In the genomic region with DNA sequence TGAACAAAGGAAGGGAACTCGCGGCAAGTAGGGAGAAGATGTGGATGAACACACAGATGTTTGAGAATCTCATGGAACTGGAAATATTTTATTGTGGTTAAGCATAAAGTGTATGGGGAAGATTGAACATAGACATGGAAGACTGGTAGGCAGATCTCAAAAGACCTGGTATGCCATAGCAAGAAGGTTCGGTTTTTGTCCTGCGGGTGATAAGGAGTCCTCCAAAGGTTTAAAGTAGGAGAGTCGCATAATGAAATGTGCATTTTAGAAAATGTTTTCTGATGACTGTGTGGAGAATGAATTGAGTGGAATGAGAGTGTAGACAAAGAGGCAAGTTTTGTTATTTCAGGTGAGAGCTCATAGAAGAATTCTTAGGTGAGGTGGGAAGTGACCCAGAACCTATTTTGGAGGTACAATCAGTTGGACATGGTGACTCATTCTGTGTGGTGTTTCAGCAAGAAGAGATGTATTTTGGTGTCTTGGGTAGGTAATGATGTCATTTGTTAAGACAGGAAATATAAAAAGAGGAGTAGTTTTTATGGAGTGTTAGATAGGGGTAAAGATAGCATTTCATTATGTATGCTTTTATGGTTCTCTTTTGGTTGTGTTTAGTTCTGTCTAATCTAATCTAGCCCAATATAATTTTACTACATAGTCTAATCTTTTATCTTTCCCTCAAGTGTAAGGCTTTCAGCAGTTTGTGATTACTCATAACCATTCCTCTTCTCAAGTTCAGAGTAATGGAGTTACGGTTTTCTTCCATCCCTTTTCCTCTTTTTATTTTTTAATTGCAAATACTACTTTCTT, we compare ENCODE assay signal across 10 cellular contexts.
DNase-seq lines count a peak whose midpoint lies in the region; ATAC-seq and TF ChIP-seq lines count a peak whose summit lies in the region.
"Had no signal": no experiment of that assay in that cellular context is flagged by ENCODE, and none has a peak within 500 bp of the region (broad histone marks: within the 10 kb centered on the region; RNA-seq: fewer than 3 reads in every experiment).

No MANE protein-coding gene starts in this region.

- TF ChIP-seq EP300 in upper lobe of left lung (IDR thresholded peaks at IDR 0.05), result no peak

- no peak for TF ChIP-seq CTCF in upper lobe of left lung (IDR thresholded peaks at IDR 0.05)
- TF ChIP-seq CTCF in CD4-positive, alpha-beta T cell (IDR thresholded peaks at IDR 0.05), result no peak

- H3K27ac Mint-ChIP-seq in activated T-helper 1 cell treated with anti-CD3 and anti-CD28 coated beads, Interleukin-12 subunit alpha, Interleukin-12 subunit beta, Interleukin-2, Interleukin-4 antibody, amounts not matched to agents 30 ng/mL and 10 ng/mL and 1 ng/mL, durations not matched to agents 14 hours and 24 hours and 36 hours, result peak overlapping the region; percentile 60
- no peak overlapping the region for H3K27ac Mint-ChIP-seq in CD4-positive, alpha-beta T cell
- H3K27ac Mint-ChIP-seq: neural progenitor cell had no signal

- H3K36me3 ChIP-seq in KOPT-K1 (ENCODE audit: insufficient read depth, low read length), result no peaks in the 10 kb centered on the region
- no peaks in the 10 kb centered on the region for H3K36me3 ChIP-seq in upper lobe of left lung
- H3K36me3 ChIP-seq: neural progenitor cell had no signal

- peaks cover 4% of the 10 kb centered on the region for H3K9me3 Mint-ChIP-seq in activated T-helper 1 cell treated with anti-CD3 and anti-CD28 coated beads, Interleukin-12 subunit alpha, Interleukin-12 subunit beta, Interleukin-2, Interleukin-4 antibody, amounts not matched to agents 30 ng/mL and 10 ng/mL and 1 ng/mL, durations not matched to agents 14 hours and 24 hours and 36 hours
- no peaks in the 10 kb centered on the region for H3K9me3 Mint-ChIP-seq in CD4-positive, alpha-beta T cell
- H3K9me3 Mint-ChIP-seq: neural progenitor cell had no signal

- CTCF ChIA-PET in CD4-positive, alpha-beta T cell (lab: Charles Lee), result no interaction called here

- no peak for TF ChIP-seq POLR2A in upper lobe of left lung (IDR thresholded peaks at IDR 0.05)

- ATAC-seq in HG02588 (IDR thresholded peaks at IDR 0.05; ENCODE audit: unreplicated experiment) (no peak), upper lobe of left lung (ENCODE audit: low FRiP score in 2 of 2) (no peak)
- no peak for ATAC-seq in CD4-positive, alpha-beta T cell (ENCODE audit: poor library complexity)

- H3K4me1 Mint-ChIP-seq in activated T-helper 1 cell treated with anti-CD3 and anti-CD28 coated beads, Interleukin-12 subunit alpha, Interleukin-12 subunit beta, Interleukin-2, Interleukin-4 antibody, amounts not matched to agents 30 ng/mL and 10 ng/mL and 1 ng/mL, durations not matched to agents 14 hours and 24 hours and 36 hours (ENCODE audit: low read depth), result peaks cover 22% of the 10 kb centered on the region
- no peaks in the 10 kb centered on the region for H3K4me1 Mint-ChIP-seq in CD4-positive, alpha-beta T cell (ENCODE audit: low read depth)
- H3K4me1 Mint-ChIP-seq: neural progenitor cell had no signal

- no peak overlapping the region for H3K4me3 ChIP-seq in upper lobe of left lung
- H3K4me3 ChIP-seq: neural progenitor cell had no signal

- peaks cover 3% of the 10 kb centered on the region for H3K9me3 ChIP-seq in KOPT-K1 (ENCODE audit: insufficient read depth, low read length, poor library complexity, severe bottlenecking)
- no peaks in the 10 kb centered on the region for H3K9me3 ChIP-seq in upper lobe of left lung
- no peaks in the 10 kb centered on the region for H3K9me3 ChIP-seq in CD4-positive, alpha-beta T cell (ENCODE audit: control insufficient read depth, low read length)

- intact Hi-C loops in activated T-helper 1 cell treated with anti-CD3 and anti-CD28 coated beads, Interleukin-12 subunit alpha, Interleukin-12 subunit beta, Interleukin-2, Interleukin-4 antibody, amounts not matched to agents 30 ng/mL and 10 ng/mL and 1 ng/mL, durations not matched to agents 14 hours and 24 hours and 36 hours (cut with micrococcal nuclease), result no loop called here
- intact Hi-C loops in CD4-positive, alpha-beta T cell (cut with DNase I, micrococcal nuclease), result no loop called here

- H3K4me1 ChIP-seq in upper lobe of left lung, result no peaks in the 10 kb centered on the region
- H3K4me1 ChIP-seq: neural progenitor cell had no signal

- no peak overlapping the region for H3K4me3 Mint-ChIP-seq in activated T-helper 1 cell treated with anti-CD3 and anti-CD28 coated beads, Interleukin-12 subunit alpha, Interleukin-12 subunit beta, Interleukin-2, Interleukin-4 antibody, amounts not matched to agents 30 ng/mL and 10 ng/mL and 1 ng/mL, durations not matched to agents 14 hours and 24 hours and 36 hours
- H3K4me3 Mint-ChIP-seq in CD4-positive, alpha-beta T cell, result no peak overlapping the region
- H3K4me3 Mint-ChIP-seq: neural progenitor cell had no signal

- POLR2A ChIA-PET in CD4-positive, alpha-beta T cell (lab: Charles Lee), result no interaction called here

- H3K27me3 Mint-ChIP-seq in activated T-helper 1 cell treated with anti-CD3 and anti-CD28 coated beads, Interleukin-12 subunit alpha, Interleukin-12 subunit beta, Interleukin-2, Interleukin-4 antibody, amounts not matched to agents 30 ng/mL and 10 ng/mL and 1 ng/mL, durations not matched to agents 14 hours and 24 hours and 36 hours (ENCODE audit: insufficient read depth), result no peaks in the 10 kb centered on the region
- H3K27me3 Mint-ChIP-seq in CD4-positive, alpha-beta T cell, result no peaks in the 10 kb centered on the region

- WGBS in upper lobe of left lung, 2 donors, result 96 to 97% methylated on average over 6 of the region's 6 CpGs

- peak; percentile 81 for DNase-seq in EH (ENCODE audit: low read depth)
- no peak for DNase-seq in activated T-helper 1 cell treated with anti-CD3 and anti-CD28 coated beads, Interleukin-12 subunit alpha, Interleukin-12 subunit beta, Interleukin-2, Interleukin-4 antibody, amounts not matched to agents 30 ng/mL and 10 ng/mL and 1 ng/mL, durations not matched to agents 14 hours and 24 hours and 36 hours (ENCODE audit: low spot score)
- peak; percentile 10 for DNase-seq in iris pigment epithelial cell (ENCODE audit: low read depth)
- DNase-seq in cerebellum (ENCODE audit: low spot score), result no peak
- no peak for DNase-seq in upper lobe of left lung
- no peak for DNase-seq in CD4-positive, alpha-beta T cell
- DNase-seq: NCI-H2171 had no signal

- H3K36me3 Mint-ChIP-seq in activated T-helper 1 cell treated with anti-CD3 and anti-CD28 coated beads, Interleukin-12 subunit alpha, Interleukin-12 subunit beta, Interleukin-2, Interleukin-4 antibody, amounts not matched to agents 30 ng/mL and 10 ng/mL and 1 ng/mL, durations not matched to agents 14 hours and 24 hours and 36 hours (ENCODE audit: low read depth), result peaks cover 4% of the 10 kb centered on the region
- peaks cover 48% of the 10 kb centered on the region for H3K36me3 Mint-ChIP-seq in CD4-positive, alpha-beta T cell (ENCODE audit: low read depth)

- no peaks in the 10 kb centered on the region for H3K27me3 ChIP-seq in upper lobe of left lung
- H3K27me3 ChIP-seq in CD4-positive, alpha-beta T cell (ENCODE audit: control insufficient read depth, insufficient read depth, low read length), result no peaks in the 10 kb centered on the region
- H3K27me3 ChIP-seq: neural progenitor cell had no signal

- H3K27ac ChIP-seq in KOPT-K1 (ENCODE audit: low read depth, low read length, poor library complexity, severe bottlenecking) (peak overlapping the region; percentile 41), upper lobe of left lung (no peak overlapping the region)
- no peak overlapping the region for H3K27ac ChIP-seq in CD4-positive, alpha-beta T cell (ENCODE audit: low read depth, low read length)
- H3K27ac ChIP-seq: neural progenitor cell had no signal

Comparison
In these comparisons a context has a peak if more than half of its experiments do, and no peak if none do; other contexts are left out.
1. DNase-seq: peak in EH (single experiment) and iris pigment epithelial cell (single experiment); none in activated T-helper 1 cell treated with anti-CD3 and anti-CD28 coated beads, Interleukin-12 subunit alpha, Interleukin-12 subunit beta, Interleukin-2, Interleukin-4 antibody, amounts not matched to agents 30 ng/mL and 10 ng/mL and 1 ng/mL, durations not matched to agents 14 hours and 24 hours and 36 hours (single experiment), cerebellum (single experiment), upper lobe of left lung (0 of 2) and CD4-positive, alpha-beta T cell (0 of 10).